8 cellular contexts compared by ENCODE assay signal in genomic region chr10:75108684-75109458, GRCh38. TPM values are rescaled to one million over a fixed set of nuclear protein-coding genes. Genes with fewer than 3 reads are reported as not detected.
DNase-seq lines count a peak whose midpoint lies in the region; ATAC-seq and TF ChIP-seq lines count a peak whose summit lies in the region.

No MANE protein-coding gene starts in this region.

- H3K4me1 ChIP-seq in hepatocyte (ENCODE audit: insufficient read depth) = peaks cover 13% of the 10 kb centered on the region
- H3K4me1 ChIP-seq in upper lobe of left lung = peaks cover 10 to 19% (median 16%) of the 10 kb centered on the region in 4 donors
- H3K4me1 ChIP-seq in left lung = peaks cover 0 to 45% of the 10 kb centered on the region in 2 donors

- H3K9me3 ChIP-seq in hepatocyte (ENCODE audit: low read depth) = no peaks in the 10 kb centered on the region
- H3K9me3 ChIP-seq in upper lobe of left lung = no peaks in the 10 kb centered on the region
- H3K9me3 ChIP-seq in left lung = no peaks in the 10 kb centered on the region

- no peak for TF ChIP-seq EP300 in upper lobe of left lung (IDR thresholded peaks at IDR 0.05)

- ATAC-seq in upper lobe of left lung (ENCODE audit: low FRiP score in 2 of 2) (no peak), left lung (no peak)

- H3K9me2 ChIP-seq in hepatocyte (replicated peaks; ENCODE audit: insufficient read depth) = no peaks in the 10 kb centered on the region

- H3K4me2 ChIP-seq in hepatocyte = no peak overlapping the region

- intact Hi-C loops in left lung (cut with DNase I) = loop anchor here in 1 of 2 donors (10.0 kb wide), 1 partner anchor 126 kb away; the partner anchor contains the start of gene COMTD1

- H3K36me3 ChIP-seq in hepatocyte (replicated peaks; ENCODE audit: insufficient read depth, low read depth) (no peaks in the 10 kb centered on the region), upper lobe of left lung (no peaks in the 10 kb centered on the region), left lung (no peaks in the 10 kb centered on the region)

- H3K4me3 ChIP-seq in GM12875 (ENCODE audit: low read depth, low read length) = no peak overlapping the region
- H3K4me3 ChIP-seq in hepatocyte = no peak overlapping the region
- H3K4me3 ChIP-seq in upper lobe of left lung = no peak overlapping the region
- no peak overlapping the region for H3K4me3 ChIP-seq in left lung

- H4K20me1 ChIP-seq in hepatocyte (ENCODE audit: insufficient read depth, poor library complexity, severe bottlenecking) = peaks cover 6% of the 10 kb centered on the region

- TF ChIP-seq CTCF in AG09319 (IDR thresholded peaks at IDR 0.05; ENCODE audit: low read depth, low read length) = peak; percentile 49
- TF ChIP-seq CTCF in GM12875 (IDR thresholded peaks at IDR 0.05; ENCODE audit: borderline replicate concordance, insufficient read depth, low read depth, low read length) = peak; percentile 68
- TF ChIP-seq CTCF in VCaP (conservative IDR thresholded peaks at IDR 0.05) = peak; percentile 71
- peak; percentile 52 for TF ChIP-seq CTCF in hepatocyte (IDR thresholded peaks at IDR 0.05; ENCODE audit: poor library complexity)
- TF ChIP-seq CTCF in upper lobe of left lung (IDR thresholded peaks at IDR 0.05) = peak; percentile 44 to 63 (median 50)
- TF ChIP-seq CTCF in left lung (IDR thresholded peaks at IDR 0.05) = peak in 1 of 2 donors; percentile 51

- 68% methylated on average over 10 of the region's 10 CpGs for WGBS in hepatocyte (ENCODE audit: low lambda C conversion rate, missing lambda C conversion rate)
- WGBS in upper lobe of left lung, 2 donors = 73 to 85% methylated on average over 7 to 10 of the region's 10 CpGs

- H3K27me3 ChIP-seq in hepatocyte (no peaks in the 10 kb centered on the region), upper lobe of left lung (no peaks in the 10 kb centered on the region), left lung (no peaks in the 10 kb centered on the region)

- TF ChIP-seq POLR2A in upper lobe of left lung (IDR thresholded peaks at IDR 0.05) = no peak

- DNase-seq in AG09319 (ENCODE audit: extremely low read depth, low read depth) (no peak), hepatocyte (ENCODE audit: low spot score) (peak; percentile 58), upper lobe of left lung (peak; percentile 23 to 41), putamen (ENCODE audit: low spot score) (no peak), T1000 (lab: John Stamatoyannopoulos, UW) (no peak), left lung (no peak)

- H3K79me2 ChIP-seq in hepatocyte = peaks cover 14% of the 10 kb centered on the region

- H2AFZ ChIP-seq in hepatocyte = peak overlapping the region; percentile 24

- H3K27ac ChIP-seq in VCaP = no peak overlapping the region
- peak overlapping the region; percentile 40 for H3K27ac ChIP-seq in hepatocyte
- peak overlapping the region in 2 of 4 donors; percentile 39 to 53 for H3K27ac ChIP-seq in upper lobe of left lung
- H3K27ac ChIP-seq in left lung = peak overlapping the region in 1 of 2 donors; percentile 74

RNA-seq across cellular contexts. Expression of gene SAMD8, which starts 2.6 kb away (rescaled TPM):
- total RNA-seq in hepatocyte (26.8 and 29.2 TPM in 2 replicates), upper lobe of left lung (10 to 100 TPM in 5 of 6 donors, 1 to 10 TPM in 1; 8.4 to 36.2 (median 18.0) TPM), left lung (10 to 100 TPM; 18.7 to 22.4 TPM)
- polyA plus RNA-seq in hepatocyte = 9.6 and 10.7 TPM in 2 replicates

Comparison
In these comparisons a context has a peak if more than half of its experiments do, and no peak if none do; other contexts are left out.
1. DNase-seq: peak in hepatocyte (single experiment) and upper lobe of left lung (2 of 2); none in AG09319 (single experiment), putamen (single experiment), T1000 (single experiment) and left lung (0 of 2).